ENCODE assay signal across 18 cellular contexts in genomic region chr10:29181936-29182335, GRCh38.
"Had no signal": no experiment of that assay in that cellular context is flagged by ENCODE, and none has a peak within 500 bp of the region (broad histone marks: within the 10 kb centered on the region; RNA-seq: fewer than 3 reads in every experiment).

No MANE protein-coding gene starts in this region.

- H3K4me1 ChIP-seq: heart right ventricle, parathyroid adenoma, right lobe of liver had no signal

- H3K9me3 ChIP-seq: heart right ventricle, right lobe of liver, thoracic aorta had no signal

- H3K9ac ChIP-seq: parathyroid adenoma had no signal

- H3K4me3 ChIP-seq: heart right ventricle, right lobe of liver, thoracic aorta had no signal

- DNase-seq: activated CD4-positive, alpha-beta T cell treated with anti-CD3 and anti-CD28 coated beads, Interleukin-2, amount 10 ng/mL, durations not matched to agents 7 days and 5 days; activated CD8-positive, alpha-beta memory T cell treated with anti-CD3 and anti-CD28 coated beads, Interleukin-2, amount 50 U/mL, for 4 hours; activated effector memory CD4-positive, alpha-beta T cell treated with anti-CD3 and anti-CD28 coated beads, Interleukin-2, amount 50 U/mL, for 16 hours; activated naive CD4-positive, alpha-beta T cell treated with anti-CD3 and anti-CD28 coated beads, Interleukin-2, amount 50 U/mL, for 16 hours; activated T-cell treated with anti-CD3 and anti-CD28 coated beads, Interleukin-2, amount 50 U/mL, for 72 hours; cerebellar nuclear complex; cortex of kidney; effector CD4-positive, alpha-beta T cell; heart right ventricle; mesenchymal stem cell; natural killer cell; right lobe of liver; stimulated activated CD4-positive, alpha-beta T cell treated with anti-CD3 and anti-CD28 coated beads, Interleukin-4, amount 100 ng/mL, for 24 hours; T1000 had no signal

- H3K27me3 ChIP-seq: right lobe of liver had no signal

- H3K36me3 ChIP-seq: heart right ventricle, right lobe of liver, thoracic aorta had no signal

- ATAC-seq: activated CD4-positive, CD25-positive, alpha-beta regulatory T cell treated with anti-CD3 and anti-CD28 coated beads, Interleukin-2, amount 50 U/mL, for 24 hours; activated T-cell treated with anti-CD3 and anti-CD28 coated beads, Interleukin-2, amount 50 U/mL, for 72 hours; heart right ventricle; natural killer cell; right lobe of liver; stimulated activated effector memory CD8-positive, alpha-beta T cell treated with anti-CD3 and anti-CD28 coated beads, Interleukin-12 subunit alpha, Interleukin-12 subunit beta, amount 100 ng/mL, for 72 hours had no signal
